ENCODE assay signal across 8 cellular contexts in genomic region chr11:117143390-117143789, GRCh38. TPM values are rescaled to one million over a fixed set of nuclear protein-coding genes. Genes with fewer than 3 reads are reported as not detected.
A peak's percentile ranks its signal among the peaks of the same experiment; 100 is the strongest.
DNase-seq lines count a peak whose midpoint lies in the region; ATAC-seq and TF ChIP-seq lines count a peak whose summit lies in the region.

No MANE protein-coding gene starts in this region.

- no peaks in the 10 kb centered on the region for H3K27me3 ChIP-seq in DOHH2 (ENCODE audit: control insufficient read depth, low read length)
- H3K27me3 ChIP-seq in adrenal gland: no peaks in the 10 kb centered on the region
- no peaks in the 10 kb centered on the region for H3K27me3 ChIP-seq in left ventricle myocardium inferior (ENCODE audit: low read depth)

- H3K4me2 ChIP-seq in DOHH2 (ENCODE audit: low read length): peak overlapping the region; percentile 98

- no peak for TF ChIP-seq POLR2A in adrenal gland (IDR thresholded peaks at IDR 0.05)

- peak overlapping the region; percentile 97 for H3K4me3 ChIP-seq in DOHH2 (ENCODE audit: low read length)
- peak overlapping the region in 3 of 4 donors; percentile 63 to 94 (median 83) for H3K4me3 ChIP-seq in adrenal gland
- H3K4me3 ChIP-seq in left ventricle myocardium inferior: peak overlapping the region; percentile 83

- no peak for TF ChIP-seq CTCF in DOHH2 (IDR thresholded peaks at IDR 0.05; ENCODE audit: low read depth, low read length, poor library complexity, severe bottlenecking)
- TF ChIP-seq CTCF in adrenal gland (IDR thresholded peaks at IDR 0.05): peak in 1 of 6 experiments; percentile 4
- no peak for TF ChIP-seq CTCF in left ventricle myocardium inferior (IDR thresholded peaks at IDR 0.05; ENCODE audit: borderline replicate concordance)

- no peaks in the 10 kb centered on the region for H3K9me2 ChIP-seq in DOHH2 (replicated peaks; ENCODE audit: control insufficient read depth, low read length)

- H3K27ac ChIP-seq in DOHH2 (ENCODE audit: low read depth, low read length): peak overlapping the region; percentile 34
- peak overlapping the region; percentile 79 to 95 (median 94) for H3K27ac ChIP-seq in adrenal gland
- peak overlapping the region; percentile 94 for H3K27ac ChIP-seq in left ventricle myocardium inferior (replicated peaks)

- peaks cover 30% of the 10 kb centered on the region for H3K4me1 ChIP-seq in DOHH2 (ENCODE audit: control insufficient read depth, low read length)
- peaks cover 21 to 36% of the 10 kb centered on the region in 2 donors for H3K4me1 ChIP-seq in adrenal gland (replicated peaks in 1 of 2)
- H3K4me1 ChIP-seq in left ventricle myocardium inferior: peaks cover 52% of the 10 kb centered on the region

- H4K20me1 ChIP-seq in DOHH2 (ENCODE audit: control insufficient read depth, insufficient read depth, low read depth, low read length): peaks cover 24% of the 10 kb centered on the region; the same call in 1 of the 2 replicates

- H3K36me3 ChIP-seq in DOHH2 (ENCODE audit: control insufficient read depth, low read length) (peaks cover 37% of the 10 kb centered on the region), adrenal gland (replicated peaks in 1 of 2) (peaks cover 0 to 7% of the 10 kb centered on the region in 2 donors), left ventricle myocardium inferior (peaks cover 12% of the 10 kb centered on the region)

- no peaks in the 10 kb centered on the region for H3F3A ChIP-seq in DOHH2 (ENCODE audit: control insufficient read depth, insufficient read depth)

- peak; percentile 84 for DNase-seq in OCI-M1 (lab: John Stamatoyannopoulos, UW)
- peak; percentile 48 to 83 (median 66) for DNase-seq in adrenal gland
- DNase-seq in left ventricle myocardium inferior: peak; percentile 40
- peak in 9 of 10 donors; percentile 26 to 91 (median 59) for DNase-seq in posterior cingulate gyrus
- no peak for DNase-seq in GDM1 (lab: John Stamatoyannopoulos, UW)

- intact Hi-C loops in adrenal gland (cut with DNase I): no loop called here
- intact Hi-C loops in left ventricle myocardium inferior (cut with micrococcal nuclease): no loop called here
- intact Hi-C loops in posterior cingulate gyrus (cut with DNase I): loop anchor here (5.0 kb wide), 1 partner anchor 34 kb away; the partner anchor contains the start of gene SIDT2

- H3K79me2 ChIP-seq in DOHH2 (ENCODE audit: control insufficient read depth, low read length): peaks cover 47% of the 10 kb centered on the region

- ATAC-seq in HG03460 (IDR thresholded peaks at IDR 0.05; ENCODE audit: unreplicated experiment): peak; percentile 25
- no peak for ATAC-seq in GM19328 (IDR thresholded peaks at IDR 0.05; ENCODE audit: unreplicated experiment)

- H3K9me3 ChIP-seq in DOHH2 (ENCODE audit: control insufficient read depth, insufficient read depth, low read length) (no peaks in the 10 kb centered on the region), adrenal gland (replicated peaks in 1 of 3) (no peaks in the 10 kb centered on the region), left ventricle myocardium inferior (replicated peaks) (no peaks in the 10 kb centered on the region)

- 5 to 7% (median 6%) methylated on average over 5 of the region's 5 CpGs for WGBS in adrenal gland, 4 donors

RNA-seq across cellular contexts. Expression of gene PAFAH1B2, which starts 0.7 kb away (rescaled TPM):
- total RNA-seq in adrenal gland (100 to 1,000 TPM in 4 of 8 donors, 10 to 100 TPM in 4; 81.0 to 132 (median 102) TPM), left ventricle myocardium inferior (51.5 TPM)
- 10 to 100 TPM; 19.6 to 85.8 (median 29.5) TPM for polyA plus RNA-seq in adrenal gland

RNA-seq across cellular contexts. Expression of gene SIDT2, which starts 35.2 kb away (rescaled TPM):
- total RNA-seq in adrenal gland: 10 to 100 TPM; 23.4 to 87.1 (median 44.5) TPM
- polyA plus RNA-seq in adrenal gland: 10 to 100 TPM; 27.7 to 75.1 (median 48.8) TPM
- 23.5 TPM for total RNA-seq in left ventricle myocardium inferior

RNA-seq across cellular contexts. Expression of gene SIK3, which starts 45.2 kb away (rescaled TPM):
- total RNA-seq in adrenal gland (100 to 1,000 TPM in 1 of 8 donors, 10 to 100 TPM in 7; 14.6 to 176 (median 31.5) TPM), left ventricle myocardium inferior (36.3 TPM)
- 10 to 100 TPM; 11.7 to 21.6 (median 11.9) TPM for polyA plus RNA-seq in adrenal gland

RNA-seq across cellular contexts. Expression of gene TAGLN, which starts 55.8 kb away (rescaled TPM):
- 1,000 to 10,000 TPM in 1 of 8 donors, 100 to 1,000 TPM in 7; 117 to 1,290 (median 739) TPM for total RNA-seq in adrenal gland
- polyA plus RNA-seq in adrenal gland: 1,000 to 10,000 TPM in 1 of 3 donors, 100 to 1,000 TPM in 2; 489 to 1,184 (median 817) TPM
- total RNA-seq in left ventricle myocardium inferior: 113 TPM

Comparison
In these comparisons a context has a peak if more than half of its experiments do, and no peak if none do; other contexts are left out.
1. H3K27ac ChIP-seq: peak in every context shown above with its lines; median percentile 94 in adrenal gland; 94 in left ventricle myocardium inferior; 34 in DOHH2.